10 cellular contexts compared by ENCODE assay signal in the genomic region with DNA sequence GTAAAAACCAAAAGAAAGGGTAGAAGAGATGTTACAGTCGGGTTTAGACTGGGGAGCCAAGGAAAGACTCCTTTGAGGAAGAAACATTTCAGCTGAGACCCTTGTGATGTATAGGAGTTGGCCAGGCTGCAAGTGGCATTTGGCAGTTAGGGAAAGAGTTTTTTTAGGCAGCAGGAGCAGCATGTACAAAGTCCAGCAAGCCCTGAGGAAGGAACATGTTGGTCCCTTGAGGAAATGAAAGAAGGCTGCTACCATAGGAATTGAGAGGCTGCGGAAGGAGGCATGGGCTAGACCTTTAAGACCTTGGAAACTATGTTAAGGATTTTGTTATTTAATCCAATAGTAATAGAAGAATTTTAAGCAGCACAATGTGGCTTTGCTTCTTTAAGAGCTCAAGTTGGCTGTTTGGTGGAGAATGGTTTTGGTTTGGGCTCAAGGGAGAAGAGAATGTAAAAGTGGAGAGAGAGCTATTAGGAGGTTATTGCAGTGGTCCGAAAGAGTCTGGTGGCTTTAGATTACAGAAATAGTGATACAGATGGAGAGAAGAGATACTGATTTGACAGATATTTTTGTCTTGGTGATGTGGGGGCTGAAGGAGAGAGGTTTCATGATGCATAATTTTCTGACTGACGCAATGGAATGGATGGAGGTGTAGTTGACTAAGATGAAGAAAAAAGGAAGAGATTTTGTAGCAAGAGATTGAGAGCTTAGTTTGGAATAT. TPM values are rescaled to one million over a fixed set of nuclear protein-coding genes. Genes with fewer than 3 reads are reported as not detected.
DNase-seq lines count a peak whose midpoint lies in the region; ATAC-seq and TF ChIP-seq lines count a peak whose summit lies in the region.
"Had no signal": no experiment of that assay in that cellular context is flagged by ENCODE, and none has a peak within 500 bp of the region (broad histone marks: within the 10 kb centered on the region; RNA-seq: fewer than 3 reads in every experiment).

No MANE protein-coding gene starts in this region.

- H3K4me2 ChIP-seq in osteoblast (ENCODE audit: insufficient read depth, low read length), result no peak overlapping the region

- no peaks in the 10 kb centered on the region for H3K27me3 Mint-ChIP-seq in activated CD4-positive, alpha-beta T cell treated with anti-CD3 and anti-CD28 coated beads, Interleukin-2, amount 10 ng/mL, durations not matched to agents 7 days and 5 days
- no peaks in the 10 kb centered on the region for H3K27me3 Mint-ChIP-seq in activated T-helper 17 cell treated with anti-CD3 and anti-CD28 coated beads, Interleukin-2, amount 50 U/mL, for 72 hours

- H3K36me3 Mint-ChIP-seq in activated CD4-positive, alpha-beta T cell treated with anti-CD3 and anti-CD28 coated beads, Interleukin-2, amount 10 ng/mL, durations not matched to agents 7 days and 5 days (ENCODE audit: low read depth), result peaks cover 43% of the 10 kb centered on the region
- H3K36me3 Mint-ChIP-seq in activated T-helper 17 cell treated with anti-CD3 and anti-CD28 coated beads, Interleukin-2, amount 50 U/mL, for 72 hours (ENCODE audit: low read depth), result peaks cover 96% of the 10 kb centered on the region

- CTCF ChIA-PET in activated CD4-positive, alpha-beta T cell treated with anti-CD3 and anti-CD28 coated beads, Interleukin-2, amount 10 ng/mL, durations not matched to agents 7 days and 5 days (lab: Charles Lee), result interaction anchor here (0.6 to 2.5 kb wide), 8 partner anchors 11 to 396 kb away, joined by 3 to 11 read pairs (median 4); no protein-coding TSS in a partner anchor

- no peak for DNase-seq in activated CD4-positive, alpha-beta T cell treated with anti-CD3 and anti-CD28 coated beads, Interleukin-2, amount 10 ng/mL, durations not matched to agents 7 days and 5 days
- no peak for DNase-seq in activated CD4-positive, alpha-beta T cell treated with anti-CD3 and anti-CD28 coated beads, Interleukin-2, amount 50 U/mL, for 1 hour
- no peak for DNase-seq in stimulated activated naive CD8-positive, alpha-beta T cell treated with anti-CD3 and anti-CD28 coated beads, Interleukin-15, Interleukin-2, amounts not matched to agents 100 U/mL and 50 U/mL, for 24 hours
- DNase-seq in osteoblast (ENCODE audit: insufficient read length, low spot score, missing footprints) (no peak), nucleus accumbens (lab: John Stamatoyannopoulos, UW) (no peak), NCI-H748 treated with DMSO at 0.1 percent for 48 hours (lab: John Stamatoyannopoulos, UW) (no peak)
- DNase-seq: NCI-H345, upper lobe of left lung had no signal

- no peak overlapping the region for H3K4me3 ChIP-seq in osteoblast (ENCODE audit: insufficient read depth, low read length)
- H3K4me3 ChIP-seq: upper lobe of left lung had no signal

- H3K9me3 ChIP-seq in osteoblast (ENCODE audit: low read depth, low read length), result no peaks in the 10 kb centered on the region
- H3K9me3 ChIP-seq: upper lobe of left lung had no signal

- peak overlapping the region; percentile 46 for H3K27ac Mint-ChIP-seq in activated CD4-positive, alpha-beta T cell treated with anti-CD3 and anti-CD28 coated beads, Interleukin-2, amount 10 ng/mL, durations not matched to agents 7 days and 5 days
- H3K27ac Mint-ChIP-seq in activated T-helper 17 cell treated with anti-CD3 and anti-CD28 coated beads, Interleukin-2, amount 50 U/mL, for 72 hours, result peak overlapping the region; percentile 79

- H3K4me3 Mint-ChIP-seq in activated CD4-positive, alpha-beta T cell treated with anti-CD3 and anti-CD28 coated beads, Interleukin-2, amount 10 ng/mL, durations not matched to agents 7 days and 5 days, result no peak overlapping the region
- H3K4me3 Mint-ChIP-seq in activated T-helper 17 cell treated with anti-CD3 and anti-CD28 coated beads, Interleukin-2, amount 50 U/mL, for 72 hours, result peak overlapping the region; percentile 56

- ATAC-seq in HG02943 (IDR thresholded peaks at IDR 0.05; ENCODE audit: low read depth, unreplicated experiment), result peak; percentile 51
- peak; percentile 78 for ATAC-seq in activated T-helper 17 cell treated with anti-CD3 and anti-CD28 coated beads, Interleukin-2, amount 50 U/mL, for 72 hours (replicated peaks)
- peak; percentile 57 for ATAC-seq in stimulated activated naive CD8-positive, alpha-beta T cell treated with anti-CD3 and anti-CD28 coated beads, Interleukin-15, Interleukin-2, amounts not matched to agents 100 U/mL and 50 U/mL, for 24 hours

- peaks cover 87% of the 10 kb centered on the region for H3K4me1 Mint-ChIP-seq in activated CD4-positive, alpha-beta T cell treated with anti-CD3 and anti-CD28 coated beads, Interleukin-2, amount 10 ng/mL, durations not matched to agents 7 days and 5 days
- peaks cover 51% of the 10 kb centered on the region for H3K4me1 Mint-ChIP-seq in activated T-helper 17 cell treated with anti-CD3 and anti-CD28 coated beads, Interleukin-2, amount 50 U/mL, for 72 hours

- POLR2A ChIA-PET in activated CD4-positive, alpha-beta T cell treated with anti-CD3 and anti-CD28 coated beads, Interleukin-2, amount 10 ng/mL, durations not matched to agents 7 days and 5 days (lab: Charles Lee), result no interaction called here

- peaks cover 15% of the 10 kb centered on the region for H4K20me1 ChIP-seq in osteoblast (ENCODE audit: insufficient read depth, low read length)

- no peaks in the 10 kb centered on the region for H3K27me3 ChIP-seq in osteoblast (ENCODE audit: insufficient read depth, low read length)
- H3K27me3 ChIP-seq: upper lobe of left lung had no signal

- TF ChIP-seq CTCF in osteoblast (IDR thresholded peaks at IDR 0.05; ENCODE audit: extremely low read depth, low read depth, low read length), result no peak

- peaks cover under 1% of the 10 kb centered on the region for H3K4me1 ChIP-seq in osteoblast (ENCODE audit: insufficient read depth, low read length)

- H3K27ac ChIP-seq in osteoblast (ENCODE audit: low read depth, low read length), result no peak overlapping the region

- H3K36me3 ChIP-seq in osteoblast (ENCODE audit: insufficient read depth, low read length), result no peaks in the 10 kb centered on the region
- H3K36me3 ChIP-seq: upper lobe of left lung had no signal

- peaks cover 88% of the 10 kb centered on the region for H3K79me2 ChIP-seq in osteoblast (ENCODE audit: insufficient read depth, low read length)

- no peak overlapping the region for H2AFZ ChIP-seq in osteoblast (ENCODE audit: low read length)

- peaks cover 2% of the 10 kb centered on the region for H3K9me3 Mint-ChIP-seq in activated CD4-positive, alpha-beta T cell treated with anti-CD3 and anti-CD28 coated beads, Interleukin-2, amount 10 ng/mL, durations not matched to agents 7 days and 5 days
- no peaks in the 10 kb centered on the region for H3K9me3 Mint-ChIP-seq in activated T-helper 17 cell treated with anti-CD3 and anti-CD28 coated beads, Interleukin-2, amount 50 U/mL, for 72 hours

RNA-seq across cellular contexts. Expression of gene SMAP2, which starts 26.6 kb away (rescaled TPM):
- 100 to 1,000 TPM; 115 to 140 TPM for total RNA-seq in activated CD4-positive, alpha-beta T cell treated with anti-CD3 and anti-CD28 coated beads, Interleukin-2, amount 10 ng/mL, durations not matched to agents 7 days and 5 days
- 100 to 1,000 TPM; 219 to 280 TPM for total RNA-seq in activated T-helper 17 cell treated with anti-CD3 and anti-CD28 coated beads, Interleukin-2, amount 50 U/mL, for 72 hours
- total RNA-seq in osteoblast, result 14.1 and 20.3 TPM in 2 replicates

RNA-seq across cellular contexts. Expression of gene ZFP69B, which starts 50.1 kb away (rescaled TPM):
- total RNA-seq in activated CD4-positive, alpha-beta T cell treated with anti-CD3 and anti-CD28 coated beads, Interleukin-2, amount 10 ng/mL, durations not matched to agents 7 days and 5 days, result 1 to 10 TPM; 3.0 to 3.5 TPM
- total RNA-seq in activated T-helper 17 cell treated with anti-CD3 and anti-CD28 coated beads, Interleukin-2, amount 50 U/mL, for 72 hours, result 1 to 10 TPM; 2.8 to 3.3 TPM
- total RNA-seq in osteoblast, result 4.7 and 5.6 TPM in 2 replicates
